ENCODE assay signal across 8 cellular contexts in the genomic region with DNA sequence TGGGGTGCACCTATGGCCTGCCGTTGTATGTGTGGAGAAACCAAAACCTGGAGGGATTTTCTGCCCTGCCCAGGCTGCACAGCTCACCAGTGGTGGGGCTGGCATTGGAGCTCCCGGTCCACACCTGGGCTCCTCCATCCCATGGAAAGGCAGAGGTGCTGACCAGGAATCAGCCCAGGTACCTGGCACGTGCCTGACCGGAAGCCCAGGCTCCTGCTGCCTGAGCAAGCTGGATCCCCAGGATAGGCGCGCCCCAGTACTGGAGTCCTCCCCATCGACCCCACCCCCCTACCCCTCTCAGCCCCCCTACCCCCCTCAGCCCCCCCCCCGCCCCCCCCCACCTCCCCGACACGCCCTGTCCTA. TPM values are rescaled to one million over a fixed set of nuclear protein-coding genes. Genes with fewer than 3 reads are reported as not detected.
DNase-seq lines count a peak whose midpoint lies in the region; ATAC-seq and TF ChIP-seq lines count a peak whose summit lies in the region.

No MANE protein-coding gene starts in this region.

- peak overlapping the region; percentile 97 for H3K4me2 ChIP-seq in osteoblast (ENCODE audit: insufficient read depth, low read length)

- H3K4me3 ChIP-seq in osteoblast (ENCODE audit: insufficient read depth, low read length) (peak overlapping the region; percentile 76), adrenal gland (peak overlapping the region in 2 of 4 donors; percentile 48 to 54)

- H3K27me3 ChIP-seq in osteoblast (ENCODE audit: insufficient read depth, low read length) (no peaks in the 10 kb centered on the region), adrenal gland (no peaks in the 10 kb centered on the region)

- H3K4me3 Mint-ChIP-seq in CD14-positive monocyte (peak overlapping the region; percentile 85 to 93), IgD-negative memory B cell (peak overlapping the region; percentile 74 to 91 (median 86))
- peak overlapping the region; percentile 83 to 84 for H3K4me3 Mint-ChIP-seq in effector memory CD8-positive, alpha-beta T cell

- TF ChIP-seq POLR2A in adrenal gland (IDR thresholded peaks at IDR 0.05), result no peak

- H3K36me3 ChIP-seq in osteoblast (ENCODE audit: insufficient read depth, low read length), result no peaks in the 10 kb centered on the region
- H3K36me3 ChIP-seq in adrenal gland (replicated peaks in 1 of 2), result no peaks in the 10 kb centered on the region

- H3K27me3 Mint-ChIP-seq in CD14-positive monocyte (ENCODE audit: low read depth in 3 of 3), result peaks cover 4 to 28% (median 18%) of the 10 kb centered on the region in 3 donors
- no peaks in the 10 kb centered on the region for H3K27me3 Mint-ChIP-seq in IgD-negative memory B cell
- peaks cover 0 to 6% of the 10 kb centered on the region in 2 donors for H3K27me3 Mint-ChIP-seq in effector memory CD8-positive, alpha-beta T cell

- no peaks in the 10 kb centered on the region for H3K36me3 Mint-ChIP-seq in CD14-positive monocyte
- no peaks in the 10 kb centered on the region for H3K36me3 Mint-ChIP-seq in IgD-negative memory B cell
- H3K36me3 Mint-ChIP-seq in effector memory CD8-positive, alpha-beta T cell (ENCODE audit: insufficient read depth), result no peaks in the 10 kb centered on the region

- intact Hi-C loops in CD14-positive monocyte (cut with micrococcal nuclease) (loop anchor here (1.0 to 5.0 kb wide), 4 partner anchors 50 to 218 kb away; a partner anchor contains a TSS), adrenal gland (cut with DNase I) (loop anchor here (5.0 to 10.0 kb wide), 4 partner anchors 35 to 408 kb away; no protein-coding TSS in a partner anchor)

- peak overlapping the region in 2 of 7 donors; percentile 45 to 63 for H3K27ac Mint-ChIP-seq in CD14-positive monocyte
- no peak overlapping the region for H3K27ac Mint-ChIP-seq in IgD-negative memory B cell
- no peak overlapping the region for H3K27ac Mint-ChIP-seq in effector memory CD8-positive, alpha-beta T cell

- WGBS in adrenal gland, 4 donors, result 48 to 82% (median 55%) methylated on average over 2 to 10 of the region's 10 CpGs

- ATAC-seq in effector memory CD8-positive, alpha-beta T cell (replicated peaks), result no peak

- no peak overlapping the region for H3K27ac ChIP-seq in osteoblast (ENCODE audit: low read depth, low read length)
- H3K27ac ChIP-seq in adrenal gland, result no peak overlapping the region

- H3K79me2 ChIP-seq in osteoblast (ENCODE audit: insufficient read depth, low read length), result no peaks in the 10 kb centered on the region

- no peaks in the 10 kb centered on the region for H4K20me1 ChIP-seq in osteoblast (ENCODE audit: insufficient read depth, low read length)

- peak overlapping the region; percentile 95 for H2AFZ ChIP-seq in osteoblast (ENCODE audit: low read length)

- DNase-seq in CD14-positive monocyte (ENCODE audit: low spot score) (no peak), osteoblast (ENCODE audit: insufficient read length, low spot score, missing footprints) (no peak), adrenal gland (no peak), DMS114 treated with DMSO at 0.1 percent for 48 hours (lab: John Stamatoyannopoulos, UW; ENCODE audit: unreplicated experiment) (no peak), cerebellar cortex (ENCODE audit: low spot score) (no peak), DMS 273 treated with DMSO at 0.1 percent for 48 hours (lab: John Stamatoyannopoulos, UW) (no peak)
- DNase-seq in effector memory CD8-positive, alpha-beta T cell, result no peak

- H3K9me3 Mint-ChIP-seq in CD14-positive monocyte (peaks cover 0 to 7% (median 1%) of the 10 kb centered on the region in 7 donors), IgD-negative memory B cell (peaks cover 0 to 1% (median 0%) of the 10 kb centered on the region in 3 donors)
- H3K9me3 Mint-ChIP-seq in effector memory CD8-positive, alpha-beta T cell, result no peaks in the 10 kb centered on the region

- TF ChIP-seq CTCF in CD14-positive monocyte (IDR thresholded peaks at IDR 0.05) (no peak), osteoblast (IDR thresholded peaks at IDR 0.05; ENCODE audit: extremely low read depth, low read depth, low read length) (no peak), adrenal gland (IDR thresholded peaks at IDR 0.05) (no peak)

- no peaks in the 10 kb centered on the region for H3K4me1 ChIP-seq in osteoblast (ENCODE audit: insufficient read depth, low read length)
- no peaks in the 10 kb centered on the region for H3K4me1 ChIP-seq in adrenal gland (replicated peaks in 1 of 2)

- no peaks in the 10 kb centered on the region for H3K9me3 ChIP-seq in osteoblast (ENCODE audit: low read depth, low read length)
- H3K9me3 ChIP-seq in adrenal gland (replicated peaks in 1 of 3), result no peaks in the 10 kb centered on the region

- H3K4me1 Mint-ChIP-seq in CD14-positive monocyte, result peaks cover 10% of the 10 kb centered on the region
- H3K4me1 Mint-ChIP-seq in IgD-negative memory B cell, result peaks cover 2 to 7% (median 6%) of the 10 kb centered on the region in 3 donors
- peaks cover 6 to 7% of the 10 kb centered on the region in 2 donors for H3K4me1 Mint-ChIP-seq in effector memory CD8-positive, alpha-beta T cell (ENCODE audit: low read depth in 2 of 2)

RNA-seq across cellular contexts. Expression of a gene that starts 39.9 kb away (rescaled TPM):
- polyA plus RNA-seq in CD14-positive monocyte (10 to 100 TPM; 11.4 to 17.6 TPM), IgD-negative memory B cell (68.3 TPM), adrenal gland (10 to 100 TPM in 1 of 3 donors, 1 to 10 TPM in 2; 6.6 to 13.3 (median 7.1) TPM)
- total RNA-seq in osteoblast (59.4 and 82.8 TPM in 2 replicates), adrenal gland (10 to 100 TPM in 6 of 8 donors, 1 to 10 TPM in 2; 3.6 to 27.0 (median 12.7) TPM)

RNA-seq across cellular contexts. Expression of a gene that starts 50.9 kb away (rescaled TPM):
- polyA plus RNA-seq in CD14-positive monocyte (not detected), IgD-negative memory B cell (not detected), adrenal gland (not detected)
- total RNA-seq in osteoblast (0.36 TPM in 1 of 2 replicates, not detected in the other), adrenal gland (not detected)

RNA-seq across cellular contexts. Expression of a gene that starts 52.0 kb away (rescaled TPM):
- polyA plus RNA-seq in CD14-positive monocyte, result 10 to 100 TPM; 57.2 to 66.7 TPM
- 66.2 TPM for polyA plus RNA-seq in IgD-negative memory B cell
- total RNA-seq in osteoblast, result 35.1 and 44.2 TPM in 2 replicates
- total RNA-seq in adrenal gland, result 10 to 100 TPM; 21.5 to 53.7 (median 33.2) TPM
- 100 to 1,000 TPM in 2 of 3 donors, 1 to 10 TPM in 1; 9.7 to 122 (median 109) TPM for polyA plus RNA-seq in adrenal gland
